In the genomic region with DNA sequence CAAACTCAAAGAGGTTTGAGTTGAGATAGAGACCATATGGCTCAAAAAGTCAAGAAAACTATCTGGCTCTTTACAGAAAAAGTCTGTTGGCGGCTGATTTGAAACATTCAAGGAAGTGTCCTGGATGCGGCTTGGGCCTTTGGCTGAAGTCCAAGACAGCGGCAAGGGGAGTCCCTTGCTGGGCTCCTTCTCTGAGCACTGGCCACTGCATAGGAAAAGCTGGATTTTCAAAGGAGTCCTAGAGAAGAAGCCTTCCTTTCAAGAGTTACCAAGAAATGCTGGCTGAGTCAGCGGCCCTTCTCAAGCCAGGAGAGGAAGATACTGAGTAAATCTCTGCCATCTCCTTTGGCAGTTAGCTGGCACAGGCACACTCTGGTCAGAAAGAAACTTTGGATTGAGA, we compare ENCODE assay signal across 22 cellular contexts. TPM values are rescaled to one million over a fixed set of nuclear protein-coding genes. Genes with fewer than 3 reads are reported as not detected.
DNase-seq lines count a peak whose midpoint lies in the region; ATAC-seq, FAIRE-seq and TF ChIP-seq lines count a peak whose summit lies in the region.
"Had no signal": no experiment of that assay in that cellular context is flagged by ENCODE, and none has a peak within 500 bp of the region (broad histone marks: within the 10 kb centered on the region; RNA-seq: fewer than 3 reads in every experiment).

No MANE protein-coding gene starts in this region.

- CTCF ChIA-PET in RWPE1 (lab: Yijun Ruan, JAX), result no interaction called here
- CTCF ChIA-PET in HepG2 (lab: Yijun Ruan, JAX; ENCODE audit: low intra/inter-chr PET ratio, low total read pairs), result no interaction called here

- 86% methylated on average over 4 of the region's 4 CpGs for WGBS in mesenchymal stem cell
- 60% methylated on average over 3 of the region's 4 CpGs for WGBS in HepG2 (ENCODE audit: low lambda C conversion rate)

- H3K4me3 ChIP-seq in mesenchymal stem cell (ENCODE audit: insufficient read depth in 1 of 2, low read depth in 1 of 2, low read length in 2 of 2) (no peak overlapping the region), HepG2 (replicated peaks in 1 of 3; ENCODE audit: insufficient read depth in 1 of 3, low read depth in 2 of 3, low read length in 3 of 3) (no peak overlapping the region)

- BruUV-seq in HepG2 (replicated peaks; lab: Mats Ljungman, UMichigan), result no TSS peak

- H3K18ac ChIP-seq in mesenchymal stem cell (ENCODE audit: low read depth in 1 of 2, low read length in 2 of 2), result no peak overlapping the region

- no peak overlapping the region for H2BK15ac ChIP-seq in mesenchymal stem cell (ENCODE audit: low read depth, poor library complexity, severe bottlenecking)

- H3K27me3 ChIP-seq in mesenchymal stem cell (ENCODE audit: control insufficient read depth in 1 of 2, insufficient read depth in 1 of 2, low read length in 2 of 2) (peaks cover 0 to 49% of the 10 kb centered on the region in 2 experiments), HepG2 (ENCODE audit: control insufficient read depth in 1 of 2, insufficient read depth in 2 of 2, low read length in 2 of 2) (no peaks in the 10 kb centered on the region; a peak in 1 of 5 replicates)

- H4K20me1 ChIP-seq in HepG2 (ENCODE audit: insufficient read depth, low read length), result no peaks in the 10 kb centered on the region

- H3K4ac ChIP-seq in mesenchymal stem cell (ENCODE audit: low read depth in 1 of 2, low read length in 2 of 2), result no peak overlapping the region

- no peak overlapping the region for H4K8ac ChIP-seq in mesenchymal stem cell (ENCODE audit: low read length)

- H3K27ac ChIP-seq in RWPE1, result peak overlapping the region; percentile 52
- H3K27ac ChIP-seq in mesenchymal stem cell (ENCODE audit: low read length, poor library complexity, severe bottlenecking), result no peak overlapping the region
- no peak overlapping the region for H3K27ac ChIP-seq in HepG2 (ENCODE audit: extremely low read length, insufficient read depth, low read length)

- POLR2A ChIA-PET in RWPE1 (lab: Yijun Ruan, JAX; ENCODE audit: low non-redundant PET) (no interaction called here), HepG2 (lab: Yijun Ruan, JAX) (no interaction called here)

- no peak overlapping the region for H3K23ac ChIP-seq in mesenchymal stem cell (ENCODE audit: low read length in 2 of 2)

- no peak for TF ChIP-seq EP300 in HepG2 (IDR thresholded peaks at IDR 0.05; ENCODE audit: low read depth in 2 of 2, low read length in 2 of 2)
- TF ChIP-seq EP300 in HepG2 (CRISPR knock-in tag; IDR thresholded peaks at IDR 0.05; ENCODE audit: borderline replicate concordance), result no peak

- no peak for TF ChIP-seq POLR2A in HepG2 (IDR thresholded peaks at IDR 0.05; ENCODE audit: insufficient read depth in 1 of 2, low read depth in 2 of 2, low read length in 2 of 2)

- no peak for TF ChIP-seq CTCF in RWPE1 (conservative IDR thresholded peaks at IDR 0.05; ENCODE audit: low read depth)
- no peak for TF ChIP-seq CTCF in HepG2 (CRISPR knock-in tag; IDR thresholded peaks at IDR 0.05)

- H3K9me3 ChIP-seq in mesenchymal stem cell (ENCODE audit: control insufficient read depth, low read length) (peaks cover 9% of the 10 kb centered on the region), HepG2 (ENCODE audit: low read length) (no peaks in the 10 kb centered on the region)

- in situ Hi-C loops in HepG2 (cut with HindIII; ENCODE audit: extremely low pct_ligation_motif_present, low pct_unique_long_range_greater_than_20kb), result no loop called here

- H3K14ac ChIP-seq in mesenchymal stem cell (ENCODE audit: low read length in 2 of 2), result no peak overlapping the region

- no peaks in the 10 kb centered on the region for H3K79me2 ChIP-seq in HepG2 (ENCODE audit: insufficient read depth, low read length)

- no peak for TF ChIP-seq RAD21 in HepG2 (CRISPR knock-in tag; IDR thresholded peaks at IDR 0.05)

- H2BK120ac ChIP-seq in mesenchymal stem cell (ENCODE audit: low read depth, low read length), result no peak overlapping the region

- H3K9ac ChIP-seq in mesenchymal stem cell (ENCODE audit: low read length) (no peak overlapping the region), HepG2 (ENCODE audit: insufficient read depth, low read depth, low read length) (no peak overlapping the region)

- H3K36me3 ChIP-seq in mesenchymal stem cell (ENCODE audit: control insufficient read depth in 1 of 2, insufficient read depth in 2 of 2, low read depth in 1 of 2, low read length in 2 of 2), result no peaks in the 10 kb centered on the region
- H3K36me3 ChIP-seq in HepG2 (replicated peaks in 1 of 2; ENCODE audit: control insufficient read depth in 1 of 2, insufficient read depth in 2 of 2, low read length in 2 of 2), result no peaks in the 10 kb centered on the region

- H4K91ac ChIP-seq in mesenchymal stem cell (ENCODE audit: low read length), result no peak overlapping the region

- H3K9me3 Mint-ChIP-seq in activated CD4-positive, alpha-beta T cell treated with anti-CD3 and anti-CD28 coated beads, Interleukin-2, amount 10 ng/mL, durations not matched to agents 24 days and 14 days, result no peaks in the 10 kb centered on the region
- H3K9me3 Mint-ChIP-seq: activated naive CD4-positive, alpha-beta T cell treated with anti-CD3 and anti-CD28 coated beads for 36 hours; activated T-cell treated with anti-CD3 and anti-CD28 coated beads, Interleukin-2, amount 50 U/mL, for 24 hours; CD8-positive, alpha-beta T cell; central memory CD8-positive, alpha-beta T cell; memory B cell; stimulated activated naive B cell treated with anti-CD40 and anti-IgM and Interleukin-4, amounts not matched to agents 10 μg/mL and 1 μg/mL and 100 μg/mL, for 72 hours had no signal

- no peak for ATAC-seq in HepG2
- ATAC-seq: CD8-positive, alpha-beta T cell; stimulated activated naive B cell treated with anti-CD40 and anti-IgM and Interleukin-4, amounts not matched to agents 10 μg/mL and 1 μg/mL and 100 μg/mL, for 72 hours had no signal

- no peak overlapping the region for H3K27ac Mint-ChIP-seq in activated CD4-positive, alpha-beta T cell treated with anti-CD3 and anti-CD28 coated beads, Interleukin-2, amount 10 ng/mL, durations not matched to agents 24 days and 14 days
- H3K27ac Mint-ChIP-seq: activated naive CD4-positive, alpha-beta T cell treated with anti-CD3 and anti-CD28 coated beads for 36 hours; activated T-cell treated with anti-CD3 and anti-CD28 coated beads, Interleukin-2, amount 50 U/mL, for 24 hours; CD8-positive, alpha-beta T cell; memory B cell; stimulated activated naive B cell treated with anti-CD40 and anti-IgM and Interleukin-4, amounts not matched to agents 10 μg/mL and 1 μg/mL and 100 μg/mL, for 72 hours had no signal

- H3K4me1 ChIP-seq in mesenchymal stem cell (ENCODE audit: control insufficient read depth, insufficient read depth, low read depth, low read length) (no peaks in the 10 kb centered on the region), HepG2 (ENCODE audit: insufficient read depth, low read length) (no peaks in the 10 kb centered on the region)

- H2BK12ac ChIP-seq in mesenchymal stem cell (ENCODE audit: low read length in 2 of 2), result no peak overlapping the region

- no peak overlapping the region for H2BK5ac ChIP-seq in mesenchymal stem cell (ENCODE audit: low read depth, low read length, poor library complexity, severe bottlenecking)

- intact Hi-C loops in HepG2 (cut with micrococcal nuclease; ENCODE audit: unreplicated experiment), result no loop called here
- intact Hi-C loops in activated CD4-positive, alpha-beta T cell treated with anti-CD3 and anti-CD28 coated beads, Interleukin-2, amount 10 ng/mL, durations not matched to agents 24 days and 14 days (cut with micrococcal nuclease), result no loop called here

- H2AFZ ChIP-seq in mesenchymal stem cell (ENCODE audit: low read depth, low read length) (no peak overlapping the region), HepG2 (ENCODE audit: low read length) (no peak overlapping the region)

- H3K4me2 ChIP-seq in mesenchymal stem cell (ENCODE audit: low read length, poor library complexity, severe bottlenecking), result no peak overlapping the region
- H3K4me2 ChIP-seq in HepG2 (ENCODE audit: low read depth, low read length), result no peak overlapping the region

- peaks cover 2% of the 10 kb centered on the region for H3K4me1 Mint-ChIP-seq in activated CD4-positive, alpha-beta T cell treated with anti-CD3 and anti-CD28 coated beads, Interleukin-2, amount 10 ng/mL, durations not matched to agents 24 days and 14 days
- H3K4me1 Mint-ChIP-seq: central memory CD8-positive, alpha-beta T cell; memory B cell; stimulated activated naive B cell treated with anti-CD40 and anti-IgM and Interleukin-4, amounts not matched to agents 10 μg/mL and 1 μg/mL and 100 μg/mL, for 72 hours had no signal

- no peak overlapping the region for H3K4me3 Mint-ChIP-seq in activated CD4-positive, alpha-beta T cell treated with anti-CD3 and anti-CD28 coated beads, Interleukin-2, amount 10 ng/mL, durations not matched to agents 24 days and 14 days
- H3K4me3 Mint-ChIP-seq: activated naive CD4-positive, alpha-beta T cell treated with anti-CD3 and anti-CD28 coated beads for 36 hours; activated T-cell treated with anti-CD3 and anti-CD28 coated beads, Interleukin-2, amount 50 U/mL, for 24 hours; CD8-positive, alpha-beta T cell; central memory CD8-positive, alpha-beta T cell; memory B cell; stimulated activated naive B cell treated with anti-CD40 and anti-IgM and Interleukin-4, amounts not matched to agents 10 μg/mL and 1 μg/mL and 100 μg/mL, for 72 hours had no signal

- H3K36me3 Mint-ChIP-seq in activated CD4-positive, alpha-beta T cell treated with anti-CD3 and anti-CD28 coated beads, Interleukin-2, amount 10 ng/mL, durations not matched to agents 24 days and 14 days (ENCODE audit: low read depth), result no peaks in the 10 kb centered on the region
- H3K36me3 Mint-ChIP-seq: CD8-positive, alpha-beta T cell; memory B cell; stimulated activated naive B cell treated with anti-CD40 and anti-IgM and Interleukin-4, amounts not matched to agents 10 μg/mL and 1 μg/mL and 100 μg/mL, for 72 hours had no signal

- no peak overlapping the region for H2AK5ac ChIP-seq in mesenchymal stem cell (ENCODE audit: low read length, severe bottlenecking)

- DNase-seq in GM04503 (ENCODE audit: low read depth) (peak; percentile 27), RWPE1 (ENCODE audit: low spot score) (no peak), astrocyte of the hippocampus (ENCODE audit: low read depth, low spot score) (peak; percentile 17), mesenchymal stem cell (peak; percentile 6), HepG2 (ENCODE audit: low spot score) (no peak), Kasumi-1 (lab: John Stamatoyannopoulos, UW) (no peak), NCI-H1048 (lab: John Stamatoyannopoulos, UW) (no peak)
- no peak for DNase-seq in activated CD4-positive, alpha-beta T cell treated with anti-CD3 and anti-CD28 coated beads, Interleukin-2, amount 10 ng/mL, durations not matched to agents 24 days and 14 days
- DNase-seq: activated CD4-positive, alpha-beta T cell treated with anti-CD3 and anti-CD28 coated beads for 1 hour; activated naive CD4-positive, alpha-beta T cell treated with anti-CD3 and anti-CD28 coated beads for 36 hours; activated T-cell treated with anti-CD3 and anti-CD28 coated beads, Interleukin-2, amount 50 U/mL, for 24 hours; CD8-positive, alpha-beta T cell; GF-D8; kidney glomerular epithelial cell; NCI-H2107; NCI-H510A treated with DMSO at 0.1 percent for 48 hours; stimulated activated CD4-positive, alpha-beta T cell treated with anti-CD3 and anti-CD28 coated beads, Interleukin-2, amount 100 ng/mL, for 48 hours; stimulated activated naive B cell treated with anti-CD40 and anti-IgM and Interleukin-4, amounts not matched to agents 10 μg/mL and 1 μg/mL and 100 μg/mL, for 72 hours; T1000 had no signal

- no peaks in the 10 kb centered on the region for H3K79me1 ChIP-seq in mesenchymal stem cell (replicated peaks; ENCODE audit: low read length, poor library complexity, severe bottlenecking)

- FAIRE-seq in HepG2 (lab: Jason Lieb, UNC), result no peak
- FAIRE-seq: HTR-8/SVneo had no signal

- peaks cover 5% of the 10 kb centered on the region for H3K27me3 Mint-ChIP-seq in activated CD4-positive, alpha-beta T cell treated with anti-CD3 and anti-CD28 coated beads, Interleukin-2, amount 10 ng/mL, durations not matched to agents 24 days and 14 days
- H3K27me3 Mint-ChIP-seq: central memory CD8-positive, alpha-beta T cell; memory B cell had no signal

RNA-seq across cellular contexts. Expression of a gene that starts 12.1 kb away (rescaled TPM):
- polyA plus RNA-seq in mesenchymal stem cell (2013, experiment 1 of 2), result 3.0 TPM
- 2.9 TPM for polyA plus RNA-seq in mesenchymal stem cell (2013, experiment 2 of 2)
- 0.02 TPM in 1 of 2 replicates, not detected in the other for total RNA-seq in HepG2 (2016; rRNA removed; fragmentation: Illumina TruSeq; extraction: Trizol)
- total RNA-seq in HepG2 (2016; cell fraction: cytosol; rRNA removed; fragmentation: Illumina TruSeq; extraction: Trizol; ENCODE audit: low read depth), result not detected in 2 replicates
- total RNA-seq in HepG2 (2016; cell fraction: insoluble cytoplasmic fraction; rRNA removed; fragmentation: Illumina TruSeq; extraction: Trizol), result 0.06 TPM in 1 of 2 replicates, not detected in the other
- not detected in 2 replicates for total RNA-seq in HepG2 (2016; cell fraction: membrane; rRNA removed; fragmentation: Illumina TruSeq; extraction: Trizol)
- total RNA-seq in HepG2 (2016; cell fraction: nucleus; rRNA removed; fragmentation: Illumina TruSeq; extraction: Trizol), result not detected in 2 replicates
- polyA plus RNA-seq in HepG2 (2011; rRNA removed), result 0.17 and 0.26 TPM in 2 replicates
- polyA plus RNA-seq in HepG2 (2011; cell fraction: cytosol; rRNA removed), result 0.32 and 0.43 TPM in 2 replicates
- 0.11 and 0.14 TPM in 2 replicates for polyA plus RNA-seq in HepG2 (2011; cell fraction: nucleus; rRNA removed)
- 0.08 and 0.09 TPM in 2 replicates for polyA plus RNA-seq in HepG2 (2012)
- polyA plus RNA-seq in HepG2 (2016; cell fraction: cytosol; fragmentation: Illumina TruSeq; extraction: Trizol; ENCODE audit: low read depth), result not detected in 2 replicates
- polyA plus RNA-seq in HepG2 (2016; cell fraction: insoluble cytoplasmic fraction; fragmentation: Illumina TruSeq; extraction: Trizol; ENCODE audit: low read depth), result not detected in 2 replicates
- polyA plus RNA-seq in HepG2 (2016; cell fraction: membrane; fragmentation: Illumina TruSeq; extraction: Trizol; ENCODE audit: low read depth), result not detected in 2 replicates
- polyA plus RNA-seq in HepG2 (2016; cell fraction: nucleus; fragmentation: Illumina TruSeq; extraction: Trizol; ENCODE audit: insufficient read depth, low read depth), result not detected in 2 replicates
- 0.80 TPM in 1 of 2 replicates, not detected in the other for polyA minus RNA-seq in HepG2 (2011; rRNA and poly(A)+ RNA removed; ENCODE audit: low replicate concordance)
- polyA minus RNA-seq in HepG2 (2011; cell fraction: cytosol; rRNA and poly(A)+ RNA removed), result 0.20 TPM in 1 of 2 replicates, not detected in the other
- 0.13 TPM in 1 of 2 replicates, not detected in the other for polyA minus RNA-seq in HepG2 (2011; cell fraction: nucleus; rRNA and poly(A)+ RNA removed)
- total RNA-seq in activated CD4-positive, alpha-beta T cell treated with anti-CD3 and anti-CD28 coated beads, Interleukin-2, amount 10 ng/mL, durations not matched to agents 24 days and 14 days, result 0.65 and 0.66 TPM in 2 replicates
- total RNA-seq: CD8-positive, alpha-beta T cell had no signal

Comparison
In these comparisons a context has a peak if more than half of its experiments do, and no peak if none do; other contexts are left out.
1. DNase-seq: peak in GM04503 (single experiment), astrocyte of the hippocampus (single experiment) and mesenchymal stem cell (single experiment); none in RWPE1 (single experiment), HepG2 (single experiment), activated CD4-positive, alpha-beta T cell treated with anti-CD3 and anti-CD28 coated beads, Interleukin-2, amount 10 ng/mL, durations not matched to agents 24 days and 14 days (single experiment), Kasumi-1 (0 of 2) and NCI-H1048 (single experiment).